Comparison of ENCODE assay signal across 1 cellular context in genomic region chr11:67355794-67356550, GRCh38.
TF ChIP-seq lines count a peak whose summit lies in the region.

No MANE protein-coding gene starts in this region.

TF ChIP-seq in GM23338, 12 proteins besides CTCF, POLR2A, EP300 and RAD21 (continued from another document):
- TF ChIP-seq REST (IDR thresholded peaks at IDR 0.05; ENCODE audit: unreplicated experiment) (no peak), CREB1 (CRISPR knock-in tag; IDR thresholded peaks at IDR 0.05; ENCODE audit: low read depth) (no peak), EZH2phosphoT487 (IDR thresholded peaks at IDR 0.05; ENCODE audit: unreplicated experiment) (no peak), ZNF462 (CRISPR knock-in tag; IDR thresholded peaks at IDR 0.05) (no peak), JUNB (IDR thresholded peaks at IDR 0.05; ENCODE audit: unreplicated experiment) (no peak), NANOG (IDR thresholded peaks at IDR 0.05; ENCODE audit: borderline replicate concordance) (no peak), STAT1 (IDR thresholded peaks at IDR 0.05; ENCODE audit: unreplicated experiment) (no peak), ZNF331 (CRISPR knock-in tag; IDR thresholded peaks at IDR 0.05; ENCODE audit: low read depth) (no peak)
